Comparison of ENCODE assay signal across 19 cellular contexts in the genomic region with DNA sequence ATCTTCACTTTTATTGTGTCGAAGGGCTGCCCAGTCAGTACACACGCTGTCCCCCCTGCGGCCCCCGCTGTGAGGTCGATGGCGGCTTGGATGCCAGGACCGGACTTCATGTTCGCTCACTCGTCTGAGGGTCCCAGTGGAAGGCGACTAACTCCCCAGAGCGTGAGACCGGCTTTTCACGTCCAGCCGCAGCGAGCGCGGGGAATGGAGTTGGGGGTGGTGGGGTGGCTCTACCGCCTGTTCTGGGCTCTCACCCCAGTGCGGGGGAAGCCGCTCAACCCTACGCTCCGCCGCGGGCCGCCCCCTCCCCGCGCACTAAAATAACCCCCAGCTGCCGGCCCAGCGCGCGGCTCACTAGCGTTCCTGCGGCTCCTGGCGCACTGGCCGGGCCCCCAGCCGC. TPM values are rescaled to one million over a fixed set of nuclear protein-coding genes. Genes with fewer than 3 reads are reported as not detected.
DNase-seq lines count a peak whose midpoint lies in the region; ATAC-seq, FAIRE-seq and TF ChIP-seq lines count a peak whose summit lies in the region.
"Had no signal": no experiment of that assay in that cellular context is flagged by ENCODE, and none has a peak within 500 bp of the region (broad histone marks: within the 10 kb centered on the region; RNA-seq: fewer than 3 reads in every experiment).

Gene SLC25A2, minus strand, starts transcription at position 294 of the 400 bp plus-strand sequence. Its CDS starts 184 bp downstream, at position 110.

- no peak within 1 kb of the TSS for H3K4ac ChIP-seq in neuronal stem cell (ENCODE audit: low read length)

- H2BK15ac ChIP-seq in neuronal stem cell (ENCODE audit: low read length): no peak within 1 kb of the TSS

- H3K36me3 ChIP-seq in HepG2 (replicated peaks in 1 of 2; ENCODE audit: control insufficient read depth in 1 of 2, insufficient read depth in 2 of 2, low read length in 2 of 2) (no peaks in the 10 kb centered on the region), right lobe of liver (no peaks in the 10 kb centered on the region), neuronal stem cell (replicated peaks in 1 of 2; ENCODE audit: control insufficient read depth in 2 of 2, insufficient read depth in 2 of 2, low read length in 2 of 2) (peaks cover 0 to 2% of the 10 kb centered on the region in 2 donors), testis (ENCODE audit: low read depth, missing control alignments) (no peaks in the 10 kb centered on the region)

- WGBS in HepG2 (ENCODE audit: low lambda C conversion rate): 95% methylated on average over 21 of the region's 36 CpGs
- no CpG with 5 or more reads among the region's 36 CpGs for WGBS in right lobe of liver (ENCODE audit: insufficient coverage, low coverage, low lambda C conversion rate, missing lambda C conversion rate)
- WGBS in neuronal stem cell (ENCODE audit: extremely low coverage in 2 of 2, insufficient read length in 2 of 2, insufficient replicate concordance in 1 of 2), 2 donors: no CpG with 5 or more reads among the region's 36 CpGs
- WGBS in testis, 2 donors: 27 to 42% methylated on average over 19 to 36 of the region's 36 CpGs

- CTCF ChIA-PET in HepG2 (lab: Yijun Ruan, JAX; ENCODE audit: low intra/inter-chr PET ratio, low total read pairs): no interaction called here

- no peak for TF ChIP-seq RAD21 in HepG2 (CRISPR knock-in tag; IDR thresholded peaks at IDR 0.05)

- in situ Hi-C loops in HepG2 (cut with HindIII; ENCODE audit: extremely low pct_ligation_motif_present, low pct_unique_long_range_greater_than_20kb): no loop called here

- peaks cover 35% of the 10 kb centered on the region for H3K36me3 Mint-ChIP-seq in endothelial cell (ENCODE audit: low read depth, unreplicated experiment)
- peaks cover 23% of the 10 kb centered on the region for H3K36me3 Mint-ChIP-seq in natural killer cell treated with Interleukin-12 subunit alpha and Interleukin-12 subunit beta and Interleukin-15 and Interleukin-18, amount 100 ng/mL, for 72 hours

- H2BK12ac ChIP-seq in neuronal stem cell (ENCODE audit: low read length): no peak within 1 kb of the TSS

- H3K27me3 ChIP-seq in HepG2 (ENCODE audit: control insufficient read depth in 1 of 2, insufficient read depth in 2 of 2, low read length in 2 of 2) (no peaks in the 10 kb centered on the region), right lobe of liver (no peaks in the 10 kb centered on the region), neuronal stem cell (ENCODE audit: control insufficient read depth in 3 of 3, insufficient read depth in 3 of 3, low read depth in 1 of 3, low read length in 3 of 3) (no peaks in the 10 kb centered on the region), testis (no peaks in the 10 kb centered on the region)

- H3K27ac ChIP-seq in HepG2 (ENCODE audit: extremely low read length, insufficient read depth, low read length): no peak within 1 kb of the TSS
- no peak within 1 kb of the TSS for H3K27ac ChIP-seq in right lobe of liver
- H3K27ac ChIP-seq in neuronal stem cell (replicated peaks; ENCODE audit: low read length): no peak within 1 kb of the TSS
- peak within 1 kb of the TSS; percentile 71 to 82 for H3K27ac ChIP-seq in testis
- H3K27ac ChIP-seq: 22Rv1, A549 had no signal

- peaks cover 46% of the 10 kb centered on the region for H3K9me3 ChIP-seq in HepG2 (ENCODE audit: low read length)
- H3K9me3 ChIP-seq in right lobe of liver: peaks cover 2 to 23% (median 7%) of the 10 kb centered on the region in 4 donors
- H3K9me3 ChIP-seq in neuronal stem cell (replicated peaks in 1 of 2; ENCODE audit: control insufficient read depth in 2 of 2, insufficient read depth in 1 of 2, low read depth in 1 of 2, low read length in 2 of 2): peaks cover 22 to 54% of the 10 kb centered on the region in 2 donors
- no peaks in the 10 kb centered on the region for H3K9me3 ChIP-seq in testis

- no peaks in the 10 kb centered on the region for H3K79me2 ChIP-seq in HepG2 (ENCODE audit: insufficient read depth, low read length)

- H4K91ac ChIP-seq in neuronal stem cell (ENCODE audit: low read depth, low read length, poor library complexity): no peak within 1 kb of the TSS

- intact Hi-C loops in HepG2 (cut with micrococcal nuclease; ENCODE audit: unreplicated experiment) (no loop called here), right lobe of liver (cut with DNase I) (no loop called here), testis (cut with DNase I; ENCODE audit: low total_unique reads) (no loop called here)

- no peak within 1 kb of the TSS for H3K14ac ChIP-seq in neuronal stem cell (ENCODE audit: low read length)

- H3K18ac ChIP-seq in neuronal stem cell (ENCODE audit: low read length): no peak within 1 kb of the TSS

- H2AFZ ChIP-seq in HepG2 (ENCODE audit: low read length) (no peak within 1 kb of the TSS), neuronal stem cell (ENCODE audit: low read length) (no peak within 1 kb of the TSS)

- no peak for FAIRE-seq in HepG2 (lab: Jason Lieb, UNC)
- FAIRE-seq: A549, GM12878 had no signal

- ATAC-seq in HepG2: no peak
- ATAC-seq in right lobe of liver: no peak
- ATAC-seq in HG03175 (IDR thresholded peaks at IDR 0.05; ENCODE audit: unreplicated experiment): no peak
- no peak for ATAC-seq in natural killer cell treated with Interleukin-12 subunit alpha and Interleukin-12 subunit beta and Interleukin-15 and Interleukin-18, amount 100 ng/mL, for 72 hours
- ATAC-seq: A549; CD8-positive, alpha-beta T cell; GM12878 had no signal

- no peak within 1 kb of the TSS for H2BK120ac ChIP-seq in neuronal stem cell (ENCODE audit: low read depth, low read length)

- peak within 1 kb of the TSS; percentile 50 for H3K4me3 Mint-ChIP-seq in endothelial cell (ENCODE audit: unreplicated experiment)
- H3K4me3 Mint-ChIP-seq in natural killer cell treated with Interleukin-12 subunit alpha and Interleukin-12 subunit beta and Interleukin-15 and Interleukin-18, amount 100 ng/mL, for 72 hours: no peak within 1 kb of the TSS
- H3K4me3 Mint-ChIP-seq: CD8-positive, alpha-beta T cell had no signal

- H3K79me1 ChIP-seq in neuronal stem cell (ENCODE audit: low read depth, low read length): peaks cover 3% of the 10 kb centered on the region

- H4K20me1 ChIP-seq in HepG2 (ENCODE audit: insufficient read depth, low read length): no peaks in the 10 kb centered on the region

- H3K27me3 Mint-ChIP-seq in endothelial cell (ENCODE audit: unreplicated experiment): no peaks in the 10 kb centered on the region
- H3K27me3 Mint-ChIP-seq in natural killer cell treated with Interleukin-12 subunit alpha and Interleukin-12 subunit beta and Interleukin-15 and Interleukin-18, amount 100 ng/mL, for 72 hours: no peaks in the 10 kb centered on the region

- peak within 1 kb of the TSS; percentile 24 for H2BK5ac ChIP-seq in neuronal stem cell (ENCODE audit: low read length)

- TF ChIP-seq CTCF in HepG2 (CRISPR knock-in tag; IDR thresholded peaks at IDR 0.05) (no peak), right lobe of liver (IDR thresholded peaks at IDR 0.05) (no peak), endothelial cell (IDR thresholded peaks at IDR 0.05; ENCODE audit: unreplicated experiment) (no peak), testis (IDR thresholded peaks at IDR 0.05) (no peak)

- H3K4me3 ChIP-seq in HepG2 (replicated peaks in 1 of 3; ENCODE audit: insufficient read depth in 1 of 3, low read depth in 2 of 3, low read length in 3 of 3) (no peak within 1 kb of the TSS), right lobe of liver (no peak within 1 kb of the TSS), neuronal stem cell (ENCODE audit: low read length in 2 of 2) (no peak within 1 kb of the TSS), testis (peak within 1 kb of the TSS; percentile 40 to 53)
- H3K4me3 ChIP-seq: A549, GM12878 had no signal

- TF ChIP-seq EP300 in HepG2 (IDR thresholded peaks at IDR 0.05; ENCODE audit: low read depth in 2 of 2, low read length in 2 of 2): no peak
- TF ChIP-seq EP300 in HepG2 (CRISPR knock-in tag; IDR thresholded peaks at IDR 0.05; ENCODE audit: borderline replicate concordance): no peak

- H3K9me3 Mint-ChIP-seq in endothelial cell (ENCODE audit: unreplicated experiment): peaks cover 12% of the 10 kb centered on the region
- H3K9me3 Mint-ChIP-seq in natural killer cell treated with Interleukin-12 subunit alpha and Interleukin-12 subunit beta and Interleukin-15 and Interleukin-18, amount 100 ng/mL, for 72 hours: peaks cover 12% of the 10 kb centered on the region

- H4K8ac ChIP-seq in neuronal stem cell (ENCODE audit: low read depth, low read length): no peak within 1 kb of the TSS

- no peak within 1 kb of the TSS for H3K9ac ChIP-seq in HepG2 (ENCODE audit: insufficient read depth, low read depth, low read length)
- H3K9ac ChIP-seq in neuronal stem cell (ENCODE audit: low read depth, low read length, poor library complexity): no peak within 1 kb of the TSS

- DNase-seq in HepG2 (ENCODE audit: low spot score): no peak
- DNase-seq in right lobe of liver: no peak
- DNase-seq in endothelial cell (ENCODE audit: low spot score): no peak
- no peak for DNase-seq in neuronal stem cell (ENCODE audit: low spot score)
- no peak for DNase-seq in testis
- DNase-seq in H4 (ENCODE audit: low spot score): no peak
- no peak for DNase-seq in natural killer cell treated with Interleukin-12 subunit alpha and Interleukin-12 subunit beta and Interleukin-15 and Interleukin-18, amount 100 ng/mL, for 72 hours (ENCODE audit: low spot score)
- DNase-seq: AML-193; Calu3; CD8-positive, alpha-beta T cell; DMS79 treated with DMSO at 0.1 percent for 48 hours; GOT3; HCEC 1CT had no signal

- H3K4me1 ChIP-seq in HepG2 (ENCODE audit: insufficient read depth, low read length) (no peaks in the 10 kb centered on the region), right lobe of liver (no peaks in the 10 kb centered on the region), neuronal stem cell (ENCODE audit: control insufficient read depth in 2 of 2, insufficient read depth in 1 of 2, low read depth in 1 of 2, low read length in 2 of 2) (no peaks in the 10 kb centered on the region), testis (peaks cover 24% of the 10 kb centered on the region)
- H3K4me1 ChIP-seq: A549 had no signal

- H3K23ac ChIP-seq in neuronal stem cell (ENCODE audit: low read depth, low read length, poor library complexity): no peak within 1 kb of the TSS

- BruUV-seq in HepG2 (replicated peaks; lab: Mats Ljungman, UMichigan): no TSS peak

- H3K4me1 Mint-ChIP-seq in endothelial cell (ENCODE audit: unreplicated experiment): peaks cover 4% of the 10 kb centered on the region
- H3K4me1 Mint-ChIP-seq in natural killer cell treated with Interleukin-12 subunit alpha and Interleukin-12 subunit beta and Interleukin-15 and Interleukin-18, amount 100 ng/mL, for 72 hours (ENCODE audit: low read depth in 2 of 2): peaks cover 0 to 4% of the 10 kb centered on the region in 2 donors

- no peak within 1 kb of the TSS for H2AK5ac ChIP-seq in neuronal stem cell (ENCODE audit: low read depth, low read length)

- TF ChIP-seq POLR2A in HepG2 (IDR thresholded peaks at IDR 0.05; ENCODE audit: insufficient read depth in 1 of 2, low read depth in 2 of 2, low read length in 2 of 2) (no peak), right lobe of liver (IDR thresholded peaks at IDR 0.05) (no peak), testis (IDR thresholded peaks at IDR 0.05) (no peak)

- POLR2A ChIA-PET in HepG2 (lab: Yijun Ruan, JAX): no interaction called here

- H3K4me2 ChIP-seq in HepG2 (ENCODE audit: low read depth, low read length) (no peak within 1 kb of the TSS), neuronal stem cell (ENCODE audit: insufficient read depth, low read length, poor library complexity, severe bottlenecking) (no peak within 1 kb of the TSS)
- H3K4me2 ChIP-seq: A549 had no signal

- H3K27ac Mint-ChIP-seq in endothelial cell (ENCODE audit: unreplicated experiment): no peak within 1 kb of the TSS
- H3K27ac Mint-ChIP-seq in natural killer cell treated with Interleukin-12 subunit alpha and Interleukin-12 subunit beta and Interleukin-15 and Interleukin-18, amount 100 ng/mL, for 72 hours: no peak within 1 kb of the TSS
- H3K27ac Mint-ChIP-seq: CD8-positive, alpha-beta T cell had no signal

RNA-seq across cellular contexts. Expression of gene SLC25A2, which starts in this region (rescaled TPM):
- 0.13 TPM in 1 of 2 replicates, not detected in the other for total RNA-seq in HepG2 (2016; rRNA removed; fragmentation: Illumina TruSeq; extraction: Trizol)
- total RNA-seq in HepG2 (2016; cell fraction: cytosol; rRNA removed; fragmentation: Illumina TruSeq; extraction: Trizol; ENCODE audit: low read depth): not detected in 2 replicates
- total RNA-seq in HepG2 (2016; cell fraction: insoluble cytoplasmic fraction; rRNA removed; fragmentation: Illumina TruSeq; extraction: Trizol): not detected in 2 replicates
- not detected in 2 replicates for total RNA-seq in HepG2 (2016; cell fraction: membrane; rRNA removed; fragmentation: Illumina TruSeq; extraction: Trizol)
- total RNA-seq in HepG2 (2016; cell fraction: nucleus; rRNA removed; fragmentation: Illumina TruSeq; extraction: Trizol): 0.62 and 0.94 TPM in 2 replicates
- polyA plus RNA-seq in HepG2 (2011; rRNA removed): not detected in 2 replicates
- polyA plus RNA-seq in HepG2 (2011; cell fraction: cytosol; rRNA removed): not detected in 2 replicates
- 0.12 TPM in 1 of 2 replicates, not detected in the other for polyA plus RNA-seq in HepG2 (2011; cell fraction: nucleus; rRNA removed)
- polyA plus RNA-seq in HepG2 (2012): not detected in 2 replicates
- not detected in 2 replicates for polyA plus RNA-seq in HepG2 (2016; cell fraction: cytosol; fragmentation: Illumina TruSeq; extraction: Trizol; ENCODE audit: low read depth)
- not detected in 2 replicates for polyA plus RNA-seq in HepG2 (2016; cell fraction: insoluble cytoplasmic fraction; fragmentation: Illumina TruSeq; extraction: Trizol; ENCODE audit: low read depth)
- polyA plus RNA-seq in HepG2 (2016; cell fraction: membrane; fragmentation: Illumina TruSeq; extraction: Trizol; ENCODE audit: low read depth): not detected in 2 replicates
- polyA plus RNA-seq in HepG2 (2016; cell fraction: nucleus; fragmentation: Illumina TruSeq; extraction: Trizol; ENCODE audit: insufficient read depth, low read depth): 0.34 TPM in 1 of 2 replicates, not detected in the other
- not detected in 2 replicates for polyA minus RNA-seq in HepG2 (2011; rRNA and poly(A)+ RNA removed; ENCODE audit: low replicate concordance)
- polyA minus RNA-seq in HepG2 (2011; cell fraction: cytosol; rRNA and poly(A)+ RNA removed): not detected in 2 replicates
- 0.87 and 1.0 TPM in 2 replicates for polyA minus RNA-seq in HepG2 (2011; cell fraction: nucleus; rRNA and poly(A)+ RNA removed)
- under 1 TPM in 1 of 6 experiments, not detected in 5; 0.31 TPM for total RNA-seq in right lobe of liver
- total RNA-seq in endothelial cell (ENCODE audit: unreplicated experiment): 0.62 TPM
- polyA plus RNA-seq in neuronal stem cell (2013, experiment 1 of 2): not detected
- polyA plus RNA-seq in neuronal stem cell (2013, experiment 2 of 2): 0.03 TPM
- 1 to 10 TPM; 4.0 to 4.4 TPM for total RNA-seq in testis
- 15.9 TPM for polyA plus RNA-seq in testis (ENCODE audit: insufficient read depth, low read depth, low replicate concordance)
- not detected in 2 replicates for total RNA-seq in H4 (2014; rRNA removed; shearing (Covaris generic))
- 1 to 10 TPM in 1 of 2 donors, under 1 TPM in 1; 0.67 to 2.2 TPM for total RNA-seq in natural killer cell treated with Interleukin-12 subunit alpha and Interleukin-12 subunit beta and Interleukin-15 and Interleukin-18, amount 100 ng/mL, for 72 hours
- total RNA-seq: CD8-positive, alpha-beta T cell; G401 had no signal
- polyA plus RNA-seq: BJ had no signal

Comparison
In these comparisons a context has a peak if more than half of its experiments do, and no peak if none do; other contexts are left out.
1. RNA of gene SLC25A2 (polyA plus RNA-seq): 15.9 TPM in testis (single experiment); 0.12 to 0.34 TPM in HepG2; every median in the first group is over 10 times any median in the second.
2. H3K27ac ChIP-seq: peak in testis (2 of 2); none in HepG2 (single experiment), right lobe of liver (0 of 3) and neuronal stem cell (single experiment).
3. H3K4me3 ChIP-seq: peak in testis (2 of 2); none in HepG2 (0 of 3), right lobe of liver (0 of 3) and neuronal stem cell (0 of 2).